Comparison of ENCODE assay signal across 9 cellular contexts in genomic region chr15:70478251-70478990, GRCh38.
DNase-seq lines count a peak whose midpoint lies in the region; ATAC-seq, FAIRE-seq and TF ChIP-seq lines count a peak whose summit lies in the region.
"Had no signal": no experiment of that assay in that cellular context is flagged by ENCODE, and none has a peak within 500 bp of the region (broad histone marks: within the 10 kb centered on the region; RNA-seq: fewer than 3 reads in every experiment).

No MANE protein-coding gene starts in this region.

- H3K4me1 ChIP-seq in GM23338 (ENCODE audit: insufficient read depth) (no peaks in the 10 kb centered on the region), OCI-LY3 (ENCODE audit: low read length) (peaks cover 76% of the 10 kb centered on the region)
- H3K4me1 ChIP-seq in naive thymus-derived CD4-positive, alpha-beta T cell (ENCODE audit: control insufficient read depth in 2 of 2, insufficient read depth in 2 of 2, low read length in 2 of 2) = peaks cover 33 to 43% of the 10 kb centered on the region in 2 donors
- H3K4me1 ChIP-seq: pancreas had no signal

- 0 out of 3 replicates have a peak, but pooled peaks cover 2% of the 10 kb centered on the region for H3K9me3 Mint-ChIP-seq in GM23338
- peaks cover 0 to 4% (median 0%) of the 10 kb centered on the region in 11 donors for H3K9me3 Mint-ChIP-seq in naive thymus-derived CD4-positive, alpha-beta T cell

- no peaks in the 10 kb centered on the region for H3K9me3 ChIP-seq in OCI-LY3 (ENCODE audit: insufficient read depth, low read length)
- no peaks in the 10 kb centered on the region for H3K9me3 ChIP-seq in naive thymus-derived CD4-positive, alpha-beta T cell (ENCODE audit: control insufficient read depth in 2 of 3, low read length in 3 of 3)
- H3K9me3 ChIP-seq: pancreas had no signal

- H3K27me3 Mint-ChIP-seq in GM23338 (ENCODE audit: insufficient read depth, low read depth, poor library complexity) = peaks cover 7% of the 10 kb centered on the region
- peaks cover 0 to 60% (median 11%) of the 10 kb centered on the region in 5 donors for H3K27me3 Mint-ChIP-seq in naive thymus-derived CD4-positive, alpha-beta T cell

- peak overlapping the region; percentile 81 for H3K9ac ChIP-seq in OCI-LY3 (ENCODE audit: low read length)

- 0 out of 2 replicates have a peak overlapping the region, but pooled peaks have one; percentile 43 for H2AFZ ChIP-seq in GM23338
- peak overlapping the region; percentile 10; the same call in 1 of the 2 replicates for H2AFZ ChIP-seq in OCI-LY3 (ENCODE audit: low read depth, low read length)

- intact Hi-C loops in naive thymus-derived CD4-positive, alpha-beta T cell (cut with micrococcal nuclease) = no loop called here

- H3K4me2 ChIP-seq in GM23338 = no peak overlapping the region
- peak overlapping the region; percentile 85 for H3K4me2 ChIP-seq in OCI-LY3 (ENCODE audit: low read length)

- POLR2A ChIA-PET in naive thymus-derived CD4-positive, alpha-beta T cell (lab: Charles Lee) = no interaction called here

- H3K79me2 ChIP-seq in GM23338 (replicated peaks; ENCODE audit: insufficient read depth) (no peaks in the 10 kb centered on the region), OCI-LY3 (ENCODE audit: low read length) (no peaks in the 10 kb centered on the region)

- TF ChIP-seq CTCF in GM23338 (conservative IDR thresholded peaks at IDR 0.05; ENCODE audit: low read depth in 2 of 2) (no peak), OCI-LY3 (IDR thresholded peaks at IDR 0.05; ENCODE audit: low read depth, low read length) (no peak), D721Med (IDR thresholded peaks at IDR 0.05; ENCODE audit: insufficient read depth, missing control alignments) (no peak)

- H3K36me3 Mint-ChIP-seq in GM23338 (ENCODE audit: low read depth) = no peaks in the 10 kb centered on the region
- peaks cover 0 to 13% (median 0%) of the 10 kb centered on the region in 5 donors for H3K36me3 Mint-ChIP-seq in naive thymus-derived CD4-positive, alpha-beta T cell

- H3K4me3 Mint-ChIP-seq in GM23338 = no peak overlapping the region
- H3K4me3 Mint-ChIP-seq in naive thymus-derived CD4-positive, alpha-beta T cell = peak overlapping the region in 8 of 10 donors; percentile 21 to 69 (median 59)

- H3K27me3 ChIP-seq in GM23338 (ENCODE audit: insufficient read depth) (no peaks in the 10 kb centered on the region), OCI-LY3 (ENCODE audit: low read depth, low read length) (peaks cover 15% of the 10 kb centered on the region; the same call in 1 of the 2 replicates)
- H3K27me3 ChIP-seq in naive thymus-derived CD4-positive, alpha-beta T cell (ENCODE audit: control insufficient read depth in 2 of 2, insufficient read depth in 2 of 2, low read length in 2 of 2) = peaks cover 0 to 2% of the 10 kb centered on the region in 2 donors
- H3K27me3 ChIP-seq: pancreas had no signal

- CTCF ChIA-PET in naive thymus-derived CD4-positive, alpha-beta T cell (lab: Charles Lee) = interaction anchor here (1.1 kb wide), 1 partner anchor 9 kb away, joined by 5 read pairs; no protein-coding TSS in a partner anchor

- peaks cover 4% of the 10 kb centered on the region; the same call in 1 of the 2 replicates for H3K9me2 ChIP-seq in GM23338 (ENCODE audit: insufficient read depth)

- no peak for DNase-seq in GM23338 (ENCODE audit: low spot score)
- no peak for DNase-seq in naive thymus-derived CD4-positive, alpha-beta T cell
- DNase-seq in ureter (ENCODE audit: low spot score) = no peak
- no peak for DNase-seq in D721Med (ENCODE audit: insufficient read length, low spot score)
- DNase-seq: T1000 had no signal

- H3F3A ChIP-seq in GM23338 (replicated peaks; ENCODE audit: low read depth) = no peaks in the 10 kb centered on the region

- no peak overlapping the region for H3K4me3 ChIP-seq in GM23338
- peak overlapping the region; percentile 63 for H3K4me3 ChIP-seq in OCI-LY3 (ENCODE audit: low read length)
- no peak overlapping the region for H3K4me3 ChIP-seq in naive thymus-derived CD4-positive, alpha-beta T cell (ENCODE audit: low read length)
- H3K4me3 ChIP-seq: pancreas had no signal

- H4K20me1 ChIP-seq in GM23338 (replicated peaks; ENCODE audit: insufficient read depth) (no peaks in the 10 kb centered on the region), OCI-LY3 (ENCODE audit: insufficient read depth, low read length) (no peaks in the 10 kb centered on the region)

- H3K4me1 Mint-ChIP-seq in GM23338 = no peaks in the 10 kb centered on the region
- H3K4me1 Mint-ChIP-seq in naive thymus-derived CD4-positive, alpha-beta T cell = peaks cover 34 to 72% (median 50%) of the 10 kb centered on the region in 7 donors

- H3K27ac ChIP-seq in GM23338 (ENCODE audit: low read depth) (no peak overlapping the region), OCI-LY3 (ENCODE audit: low read length) (peak overlapping the region; percentile 98)
- H3K27ac ChIP-seq in naive thymus-derived CD4-positive, alpha-beta T cell (ENCODE audit: low read depth, low read length) = no peak overlapping the region
- H3K27ac ChIP-seq: pancreas had no signal

- ATAC-seq in GM18505 (IDR thresholded peaks at IDR 0.05; ENCODE audit: unreplicated experiment) (no peak), GM23338 (no peak), HG03342 (IDR thresholded peaks at IDR 0.05; ENCODE audit: unreplicated experiment) (no peak)
- peak; percentile 27 for ATAC-seq in naive thymus-derived CD4-positive, alpha-beta T cell

- FAIRE-seq in D721Med (lab: Jason Lieb, UNC) = no peak
- FAIRE-seq: pancreas had no signal

- no peaks in the 10 kb centered on the region for H3K36me3 ChIP-seq in GM23338 (ENCODE audit: insufficient read depth)
- H3K36me3 ChIP-seq in OCI-LY3 (replicated peaks; ENCODE audit: low read depth, low read length) = no peaks in the 10 kb centered on the region
- no peaks in the 10 kb centered on the region for H3K36me3 ChIP-seq in naive thymus-derived CD4-positive, alpha-beta T cell (ENCODE audit: control insufficient read depth in 2 of 3, insufficient read depth in 3 of 3, low read length in 3 of 3)
- H3K36me3 ChIP-seq: pancreas had no signal

- TF ChIP-seq POLR2A in GM18505 (IDR thresholded peaks at IDR 0.05; ENCODE audit: borderline replicate concordance, extremely low read depth, insufficient read depth, insufficient read length) = peak; percentile 35

- no peak overlapping the region for H3K27ac Mint-ChIP-seq in GM23338
- peak overlapping the region in 7 of 9 donors; percentile 18 to 97 (median 72) for H3K27ac Mint-ChIP-seq in naive thymus-derived CD4-positive, alpha-beta T cell

TF ChIP-seq in GM23338, 12 proteins besides CTCF, POLR2A, EP300 and RAD21 (continues in another document):
- TF ChIP-seq POLR2AphosphoS5 (IDR thresholded peaks at IDR 0.05; ENCODE audit: low read depth) (no peak), ZNF331 (CRISPR knock-in tag; IDR thresholded peaks at IDR 0.05; ENCODE audit: low read depth) (no peak), EZH2phosphoT487 (IDR thresholded peaks at IDR 0.05; ENCODE audit: unreplicated experiment) (no peak)
